Comparison of ENCODE assay signal across 8 cellular contexts in the genomic region with DNA sequence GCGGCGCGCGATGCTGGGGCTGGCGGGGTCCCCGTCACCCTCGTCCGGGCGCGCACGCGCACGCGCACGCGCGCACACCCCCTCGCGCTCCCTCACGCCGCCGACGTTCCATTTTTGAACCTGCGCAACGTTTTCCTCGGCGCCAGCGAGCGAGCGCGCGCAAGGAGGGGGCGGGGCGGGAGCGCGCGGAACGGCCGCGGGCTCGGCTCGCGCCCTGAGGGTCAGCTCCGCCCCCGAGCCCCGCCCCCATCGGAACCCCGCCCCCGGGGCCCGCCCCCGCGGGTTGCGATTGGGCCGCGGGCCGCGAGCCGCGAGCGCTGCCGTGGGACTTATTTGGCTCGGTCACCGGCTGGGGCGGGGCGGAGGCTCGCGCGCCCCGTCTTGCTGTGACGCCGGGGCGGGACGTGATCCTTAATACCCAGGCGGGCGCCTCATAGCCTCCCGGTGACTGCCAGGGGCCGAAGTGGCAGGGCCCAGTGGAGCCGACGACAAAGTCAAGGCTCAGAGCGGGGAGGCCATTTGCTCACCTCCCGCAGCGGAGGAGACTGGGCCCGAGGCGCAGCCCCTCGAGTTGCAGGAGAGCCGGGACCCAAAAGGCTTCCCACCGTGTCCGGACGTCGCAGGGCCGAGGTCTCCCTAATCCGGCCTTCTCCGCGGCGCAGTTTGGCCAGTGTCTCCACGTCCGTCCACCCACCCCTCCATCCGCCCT. TPM values are rescaled to one million over a fixed set of nuclear protein-coding genes. Genes with fewer than 3 reads are reported as not detected.
DNase-seq lines count a peak whose midpoint lies in the region; ATAC-seq and TF ChIP-seq lines count a peak whose summit lies in the region.

A gene (minus strand): TSS at position 170 of the 709 bp plus-strand sequence. CDS start 236 bp downstream, outside the sequence.

- no peaks in the 10 kb centered on the region for H3F3A ChIP-seq in PC-3 (ENCODE audit: low read length, unreplicated experiment)

- 0% methylated on average over 2 of the region's 98 CpGs for WGBS in esophagus muscularis mucosa

- POLR2A ChIA-PET in PC-3 (lab: Charles Lee; ENCODE audit: unreplicated experiment) = no interaction called here

- no peaks in the 10 kb centered on the region for H3K79me2 ChIP-seq in PC-3 (ENCODE audit: low read length)

- H3K9me3 ChIP-seq in PC-3 (ENCODE audit: low read length) (no peaks in the 10 kb centered on the region), esophagus muscularis mucosa (no peaks in the 10 kb centered on the region)

- no peaks in the 10 kb centered on the region for H3K27me3 ChIP-seq in PC-3 (ENCODE audit: low read length)
- H3K27me3 ChIP-seq in esophagus muscularis mucosa = no peaks in the 10 kb centered on the region

- H3K36me3 ChIP-seq in PC-3 (ENCODE audit: low read depth, low read length) = no peaks in the 10 kb centered on the region
- H3K36me3 ChIP-seq in esophagus muscularis mucosa = peaks cover 0 to 21% (median 11%) of the 10 kb centered on the region in 4 donors

- peak; percentile 69 for TF ChIP-seq POLR2A in esophagus muscularis mucosa (IDR thresholded peaks at IDR 0.05; ENCODE audit: low read depth)

- BruUV-seq in PC-3 (replicated peaks; lab: Mats Ljungman, UMichigan) = TSS peak; percentile 63

- H3K9me3 Mint-ChIP-seq in activated T-cell treated with anti-CD3 and anti-CD28 coated beads, Interleukin-2, amount 50 U/mL, for 4 hours = no peaks in the 10 kb centered on the region
- H3K9me3 Mint-ChIP-seq in stimulated activated effector memory CD8-positive, alpha-beta T cell treated with anti-CD3 and anti-CD28 coated beads, Interleukin-12 subunit alpha, Interleukin-12 subunit beta, amount 100 ng/mL, for 72 hours = no peaks in the 10 kb centered on the region

- ATAC-seq in PC-3 = peak; percentile 91
- ATAC-seq in activated T-cell treated with anti-CD3 and anti-CD28 coated beads, Interleukin-2, amount 50 U/mL, for 4 hours = peak; percentile 89 to 90
- ATAC-seq in stimulated activated effector memory CD8-positive, alpha-beta T cell treated with anti-CD3 and anti-CD28 coated beads, Interleukin-12 subunit alpha, Interleukin-12 subunit beta, amount 100 ng/mL, for 72 hours = peak; percentile 89

- TF ChIP-seq CTCF in GM20000 (IDR thresholded peaks at IDR 0.05; ENCODE audit: extremely low read depth, missing control alignments) = no peak
- no peak for TF ChIP-seq CTCF in PC-3 (conservative IDR thresholded peaks at IDR 0.05; ENCODE audit: low read depth, low read length)
- TF ChIP-seq CTCF in esophagus muscularis mucosa (IDR thresholded peaks at IDR 0.05) = no peak

- H3K4me2 ChIP-seq in PC-3 (ENCODE audit: low read length) = peak within 1 kb of the TSS; percentile 94

- peak within 1 kb of the TSS; percentile 37; the same call in 1 of the 2 replicates for H3K9ac ChIP-seq in PC-3 (ENCODE audit: low read length)

- H3K4me1 ChIP-seq in PC-3 (ENCODE audit: insufficient read depth, low read length) (peaks cover 5% of the 10 kb centered on the region; the same call in 1 of the 2 replicates), esophagus muscularis mucosa (peaks cover 40 to 54% (median 52%) of the 10 kb centered on the region in 4 donors)

- H4K20me1 ChIP-seq in PC-3 (ENCODE audit: low read length) = no peaks in the 10 kb centered on the region

- H3K4me3 ChIP-seq in PC-3 (ENCODE audit: low read length) (peak within 1 kb of the TSS; percentile 71), esophagus muscularis mucosa (peak within 1 kb of the TSS; percentile 84 to 98 (median 96))

- intact Hi-C loops in PC-3 (cut with micrococcal nuclease) = loop anchor here (5.0 kb wide), 1 partner anchor 165 kb away; a partner anchor contains a TSS
- intact Hi-C loops in esophagus muscularis mucosa (cut with DNase I) = loop anchor here (5.0 kb wide), 1 partner anchor 165 kb away; a partner anchor contains a TSS

- H3K27ac ChIP-seq in PC-3 (ENCODE audit: low read length) (no peak within 1 kb of the TSS), esophagus muscularis mucosa (replicated peaks in 1 of 4) (peak within 1 kb of the TSS; percentile 97 to 99 (median 98))

- peak within 1 kb of the TSS; percentile 95 for H2AFZ ChIP-seq in PC-3 (ENCODE audit: low read length)

- DNase-seq in COR-L47 (lab: John Stamatoyannopoulos, UW) = peak; percentile 86
- DNase-seq in GM20000 (ENCODE audit: low spot score) = peak; percentile 100
- DNase-seq in HT-29 (ENCODE audit: low spot score) = peak; percentile 67
- peak; percentile 84 for DNase-seq in PC-3
- DNase-seq in activated T-cell treated with anti-CD3 and anti-CD28 coated beads, Interleukin-2, amount 50 U/mL, for 4 hours = peak; percentile 97
- DNase-seq in esophagus muscularis mucosa (ENCODE audit: extremely low spot score) = peak; percentile 97
- peak; percentile 88 for DNase-seq in myocyte (ENCODE audit: low read depth)
- peak; percentile 87 to 95 for DNase-seq in stimulated activated effector memory CD8-positive, alpha-beta T cell treated with anti-CD3 and anti-CD28 coated beads, Interleukin-12 subunit alpha, Interleukin-12 subunit beta, amount 100 ng/mL, for 72 hours (ENCODE audit: low spot score in 2 of 2)

- peaks cover 3% of the 10 kb centered on the region for H3K27me3 Mint-ChIP-seq in activated T-cell treated with anti-CD3 and anti-CD28 coated beads, Interleukin-2, amount 50 U/mL, for 4 hours (ENCODE audit: low read depth)

- CTCF ChIA-PET in PC-3 (lab: Charles Lee) = no interaction called here

- H3K36me3 Mint-ChIP-seq in activated T-cell treated with anti-CD3 and anti-CD28 coated beads, Interleukin-2, amount 50 U/mL, for 4 hours (ENCODE audit: insufficient read depth) = peaks cover 2% of the 10 kb centered on the region
- H3K36me3 Mint-ChIP-seq in stimulated activated effector memory CD8-positive, alpha-beta T cell treated with anti-CD3 and anti-CD28 coated beads, Interleukin-12 subunit alpha, Interleukin-12 subunit beta, amount 100 ng/mL, for 72 hours = peaks cover 42% of the 10 kb centered on the region

- peak within 1 kb of the TSS; percentile 84 for H3K4me3 Mint-ChIP-seq in activated T-cell treated with anti-CD3 and anti-CD28 coated beads, Interleukin-2, amount 50 U/mL, for 4 hours
- peak within 1 kb of the TSS; percentile 94 for H3K4me3 Mint-ChIP-seq in stimulated activated effector memory CD8-positive, alpha-beta T cell treated with anti-CD3 and anti-CD28 coated beads, Interleukin-12 subunit alpha, Interleukin-12 subunit beta, amount 100 ng/mL, for 72 hours

- no peak for TF ChIP-seq EP300 in esophagus muscularis mucosa (IDR thresholded peaks at IDR 0.05)

- no peaks in the 10 kb centered on the region for H3K9me2 ChIP-seq in PC-3 (replicated peaks; ENCODE audit: low read length)

- peak within 1 kb of the TSS; percentile 95 for H3K27ac Mint-ChIP-seq in stimulated activated effector memory CD8-positive, alpha-beta T cell treated with anti-CD3 and anti-CD28 coated beads, Interleukin-12 subunit alpha, Interleukin-12 subunit beta, amount 100 ng/mL, for 72 hours

- peaks cover 41% of the 10 kb centered on the region for H3K4me1 Mint-ChIP-seq in activated T-cell treated with anti-CD3 and anti-CD28 coated beads, Interleukin-2, amount 50 U/mL, for 4 hours (ENCODE audit: low read depth)
- peaks cover 40% of the 10 kb centered on the region for H3K4me1 Mint-ChIP-seq in stimulated activated effector memory CD8-positive, alpha-beta T cell treated with anti-CD3 and anti-CD28 coated beads, Interleukin-12 subunit alpha, Interleukin-12 subunit beta, amount 100 ng/mL, for 72 hours

RNA-seq across cellular contexts. Expression of the gene that starts here (rescaled TPM):
- 7.3 and 8.6 TPM in 2 replicates for total RNA-seq in HT-29 (2014; rRNA removed; shearing (Covaris generic))
- total RNA-seq in PC-3 (2014; rRNA removed) = 8.0 and 8.6 TPM in 2 replicates
- total RNA-seq in activated T-cell treated with anti-CD3 and anti-CD28 coated beads, Interleukin-2, amount 50 U/mL, for 4 hours = 10 to 100 TPM; 14.2 to 17.6 (median 14.8) TPM
- total RNA-seq in esophagus muscularis mucosa = 100 to 1,000 TPM; 129 to 251 (median 173) TPM
- 5.3 and 5.5 TPM in 2 replicates for total RNA-seq in myocyte
- 11.8 TPM for polyA plus RNA-seq in myocyte (2012)

Comparison
In these comparisons a context has a peak if more than half of its experiments do, and no peak if none do; other contexts are left out.
1. RNA of the gene that starts here (total RNA-seq): 129 to 251 TPM in esophagus muscularis mucosa; 14.2 to 17.6 TPM in activated T-cell treated with anti-CD3 and anti-CD28 coated beads, Interleukin-2, amount 50 U/mL, for 4 hours, 8.0 to 8.6 TPM in PC-3, 7.3 to 8.6 TPM in HT-29 and 5.3 to 5.5 TPM in myocyte; every median in the first group is over 4 times any median in the second.
2. Peak in every context shown above with its lines, with median percentiles within 50 percentile points of each other: DNase-seq and ATAC-seq.